Comparison of ENCODE assay signal across 23 cellular contexts in genomic region chr14:93799617-93800016, GRCh38. TPM values are rescaled to one million over a fixed set of nuclear protein-coding genes. Genes with fewer than 3 reads are reported as not detected.
DNase-seq lines count a peak whose midpoint lies in the region; FAIRE-seq and TF ChIP-seq lines count a peak whose summit lies in the region.
"Had no signal": no experiment of that assay in that cellular context is flagged by ENCODE, and none has a peak within 500 bp of the region (broad histone marks: within the 10 kb centered on the region; RNA-seq: fewer than 3 reads in every experiment).

No MANE protein-coding gene starts in this region.

- no peaks in the 10 kb centered on the region for H3K9me3 ChIP-seq in H1 (ENCODE audit: insufficient read depth in 2 of 2, low read depth in 1 of 2, low read length in 1 of 2)
- H3K9me3 ChIP-seq in muscle layer of colon (ENCODE audit: low read length) = no peaks in the 10 kb centered on the region
- no peaks in the 10 kb centered on the region for H3K9me3 ChIP-seq in stomach
- no peaks in the 10 kb centered on the region for H3K9me3 ChIP-seq in vagina
- H3K9me3 ChIP-seq: A549, MG63, SJCRH30 had no signal

- TF ChIP-seq POLR2A in H1 (IDR thresholded peaks at IDR 0.05; ENCODE audit: control extremely low read depth in 1 of 2, low read depth in 2 of 2, low read length in 2 of 2) = no peak
- no peak for TF ChIP-seq POLR2A in stomach (IDR thresholded peaks at IDR 0.05)
- no peak for TF ChIP-seq POLR2A in vagina (IDR thresholded peaks at IDR 0.05)

- H3K9me3 Mint-ChIP-seq in activated CD4-positive, alpha-beta memory T cell treated with anti-CD3 and anti-CD28 coated beads, Interleukin-2, amount 10 ng/mL, durations not matched to agents 7 days and 5 days = no peaks in the 10 kb centered on the region
- no peaks in the 10 kb centered on the region for H3K9me3 Mint-ChIP-seq in activated CD4-positive, alpha-beta T cell treated with anti-CD3 and anti-CD28 coated beads, Interleukin-2, amount 10 ng/mL, durations not matched to agents 7 days and 5 days
- H3K9me3 Mint-ChIP-seq: CD8-positive, alpha-beta memory T cell had no signal

- H3K9ac ChIP-seq in H1 (replicated peaks in 1 of 4; ENCODE audit: extremely low read depth in 1 of 4, low read depth in 3 of 4, low read length in 3 of 4) (no peak overlapping the region), muscle layer of colon (ENCODE audit: low read length) (no peak overlapping the region)

- 0 out of 2 replicates have a peak overlapping the region, but pooled peaks have one; percentile 17 for H2AFZ ChIP-seq in H1 (ENCODE audit: low read length)
- H2AFZ ChIP-seq: PC-9 had no signal

- H3K27ac ChIP-seq in H1 (ENCODE audit: low read depth, low read length) (no peak overlapping the region), muscle layer of colon (ENCODE audit: low read depth, low read length) (peak overlapping the region; percentile 57), stomach (peak overlapping the region in 4 of 5 donors; percentile 50 to 75 (median 58)), vagina (peak overlapping the region; percentile 53)
- H3K27ac ChIP-seq: A549, PC-9, SJCRH30 had no signal

- H4K5ac ChIP-seq in H1 (ENCODE audit: insufficient read length, low read depth, low read length) = no peak overlapping the region

- no peak overlapping the region for H2BK15ac ChIP-seq in H1 (ENCODE audit: low read length)

- no peaks in the 10 kb centered on the region for H3K79me2 ChIP-seq in H1 (ENCODE audit: control insufficient read depth in 1 of 2, insufficient read depth in 2 of 2, low read length in 2 of 2)

- FAIRE-seq in H1 (lab: Jason Lieb, UNC) = no peak
- FAIRE-seq: A549, GM12891 had no signal

- DNase-seq in H1 (ENCODE audit: low read depth in 1 of 2, low spot score in 2 of 2) = no peak
- DNase-seq in stomach = no peak
- no peak for DNase-seq in vagina (ENCODE audit: extremely low spot score in 2 of 2)
- no peak for DNase-seq in C1 segment of cervical spinal cord (lab: John Stamatoyannopoulos, UW)
- DNase-seq in activated CD4-positive, alpha-beta memory T cell treated with anti-CD3 and anti-CD28 coated beads, Interleukin-2, amount 10 ng/mL, durations not matched to agents 7 days and 5 days = no peak
- no peak for DNase-seq in activated CD4-positive, alpha-beta T cell treated with anti-CD3 and anti-CD28 coated beads, Interleukin-2, amount 10 ng/mL, durations not matched to agents 7 days and 5 days
- DNase-seq: Calu3; CD8-positive, alpha-beta memory T cell; DMS79 treated with DMSO at 0.1 percent for 48 hours; GF-D8; H7; IMR-90; KG1; MG63; NCI-H1105 treated with DMSO at 0.1 percent for 48 hours; NCI-H2029 treated with DMSO at 0.1 percent for 48 hours; NCI-H526 treated with DMSO at 0.1 percent for 48 hours; PC-9; SJCRH30 had no signal

- H3K4me3 ChIP-seq in H1 (ENCODE audit: extremely low read depth in 1 of 4, insufficient read depth in 2 of 4, low read depth in 3 of 4, low read length in 4 of 4) = no peak overlapping the region
- no peak overlapping the region for H3K4me3 ChIP-seq in muscle layer of colon (ENCODE audit: low read depth in 1 of 2, low read length in 2 of 2)
- no peak overlapping the region for H3K4me3 ChIP-seq in stomach
- H3K4me3 ChIP-seq in vagina = no peak overlapping the region
- H3K4me3 ChIP-seq: A549, MG63, PC-9, SJCRH30 had no signal

- H4K91ac ChIP-seq in H1 (replicated peaks; ENCODE audit: insufficient read length, low read length) = no peak overlapping the region

- H4K8ac ChIP-seq in H1 (ENCODE audit: extremely low read depth, insufficient read depth, low read length) = no peak overlapping the region

- TF ChIP-seq RAD21 in H1 (IDR thresholded peaks at IDR 0.05 in 1 of 2, conservative IDR thresholded peaks at IDR 0.05 in 1 of 2; ENCODE audit: low read depth in 2 of 2, low read length in 2 of 2) = no peak

- no peak overlapping the region for H2BK12ac ChIP-seq in H1 (ENCODE audit: low read depth, low read length)

- H4K20me1 ChIP-seq in H1 (replicated peaks in 1 of 2; ENCODE audit: control insufficient read depth in 1 of 2, insufficient read depth in 2 of 2, low read length in 2 of 2) = no peaks in the 10 kb centered on the region

- no peak overlapping the region for H2BK20ac ChIP-seq in H1 (ENCODE audit: low read length)

- no peaks in the 10 kb centered on the region for H3K79me1 ChIP-seq in H1 (ENCODE audit: low read depth, low read length)

- H3K14ac ChIP-seq in H1 (ENCODE audit: insufficient read length) = no peak overlapping the region

- H3K4me3 Mint-ChIP-seq in activated CD4-positive, alpha-beta memory T cell treated with anti-CD3 and anti-CD28 coated beads, Interleukin-2, amount 10 ng/mL, durations not matched to agents 7 days and 5 days = no peak overlapping the region
- no peak overlapping the region for H3K4me3 Mint-ChIP-seq in activated CD4-positive, alpha-beta T cell treated with anti-CD3 and anti-CD28 coated beads, Interleukin-2, amount 10 ng/mL, durations not matched to agents 7 days and 5 days
- H3K4me3 Mint-ChIP-seq: CD14-positive monocyte; CD8-positive, alpha-beta memory T cell had no signal

- no peaks in the 10 kb centered on the region for H3K23me2 ChIP-seq in H1 (ENCODE audit: low read depth, low read length)

- no peak for TF ChIP-seq CTCF in H1 (IDR thresholded peaks at IDR 0.05; ENCODE audit: control extremely low read depth in 1 of 3, insufficient read depth in 1 of 3, low read depth in 1 of 3, low read length in 3 of 3)
- no peak for TF ChIP-seq CTCF in stomach (IDR thresholded peaks at IDR 0.05)
- no peak for TF ChIP-seq CTCF in vagina (IDR thresholded peaks at IDR 0.05)

- peaks cover 12% of the 10 kb centered on the region for H3K27me3 Mint-ChIP-seq in activated CD4-positive, alpha-beta memory T cell treated with anti-CD3 and anti-CD28 coated beads, Interleukin-2, amount 10 ng/mL, durations not matched to agents 7 days and 5 days
- H3K27me3 Mint-ChIP-seq in activated CD4-positive, alpha-beta T cell treated with anti-CD3 and anti-CD28 coated beads, Interleukin-2, amount 10 ng/mL, durations not matched to agents 7 days and 5 days = no peaks in the 10 kb centered on the region

- no peak overlapping the region for H3K56ac ChIP-seq in H1 (replicated peaks; ENCODE audit: insufficient read length, low read depth, low read length)

- H3K36me3 Mint-ChIP-seq in activated CD4-positive, alpha-beta memory T cell treated with anti-CD3 and anti-CD28 coated beads, Interleukin-2, amount 10 ng/mL, durations not matched to agents 7 days and 5 days (ENCODE audit: low read depth) = no peaks in the 10 kb centered on the region
- H3K36me3 Mint-ChIP-seq in activated CD4-positive, alpha-beta T cell treated with anti-CD3 and anti-CD28 coated beads, Interleukin-2, amount 10 ng/mL, durations not matched to agents 7 days and 5 days (ENCODE audit: low read depth) = no peaks in the 10 kb centered on the region
- H3K36me3 Mint-ChIP-seq: CD14-positive monocyte; CD8-positive, alpha-beta memory T cell had no signal

- H3K18ac ChIP-seq in H1 (ENCODE audit: extremely low read depth, low read length) = no peak overlapping the region

- H3K27ac Mint-ChIP-seq in activated CD4-positive, alpha-beta memory T cell treated with anti-CD3 and anti-CD28 coated beads, Interleukin-2, amount 10 ng/mL, durations not matched to agents 7 days and 5 days = no peak overlapping the region
- H3K27ac Mint-ChIP-seq in activated CD4-positive, alpha-beta T cell treated with anti-CD3 and anti-CD28 coated beads, Interleukin-2, amount 10 ng/mL, durations not matched to agents 7 days and 5 days = no peak overlapping the region
- H3K27ac Mint-ChIP-seq: CD14-positive monocyte; CD8-positive, alpha-beta memory T cell had no signal

- no peaks in the 10 kb centered on the region for H3K4me1 Mint-ChIP-seq in activated CD4-positive, alpha-beta memory T cell treated with anti-CD3 and anti-CD28 coated beads, Interleukin-2, amount 10 ng/mL, durations not matched to agents 7 days and 5 days
- H3K4me1 Mint-ChIP-seq in activated CD4-positive, alpha-beta T cell treated with anti-CD3 and anti-CD28 coated beads, Interleukin-2, amount 10 ng/mL, durations not matched to agents 7 days and 5 days = no peaks in the 10 kb centered on the region
- H3K4me1 Mint-ChIP-seq: CD14-positive monocyte; CD8-positive, alpha-beta memory T cell had no signal

- POLR2A ChIA-PET in H1 (lab: Charles Lee; ENCODE audit: partially characterized antibody) = interaction anchor here (0.6 to 1.2 kb wide), 2 partner anchors 10 to 94 kb away, joined by 3 to 4 read pairs; no protein-coding TSS in a partner anchor
- POLR2A ChIA-PET in activated CD4-positive, alpha-beta memory T cell treated with anti-CD3 and anti-CD28 coated beads, Interleukin-2, amount 10 ng/mL, durations not matched to agents 7 days and 5 days (lab: Charles Lee) = no interaction called here
- POLR2A ChIA-PET in activated CD4-positive, alpha-beta T cell treated with anti-CD3 and anti-CD28 coated beads, Interleukin-2, amount 10 ng/mL, durations not matched to agents 7 days and 5 days (lab: Charles Lee) = no interaction called here

- intact Hi-C loops in stomach (cut with DNase I; ENCODE audit: low total_unique reads) = loop anchor here (10.0 kb wide), 1 partner anchor 135 kb away; no protein-coding TSS in a partner anchor
- intact Hi-C loops in vagina (cut with DNase I) = loop anchor here (10.0 kb wide), 1 partner anchor 105 kb away; no protein-coding TSS in a partner anchor

- H3K4me1 ChIP-seq in H1 (replicated peaks in 1 of 4; ENCODE audit: control insufficient read depth in 3 of 4, insufficient read depth in 4 of 4, low read length in 3 of 4) = no peaks in the 10 kb centered on the region; a peak in 1 of 7 replicates
- peaks cover 55% of the 10 kb centered on the region for H3K4me1 ChIP-seq in muscle layer of colon (ENCODE audit: insufficient read depth, low read length)
- H3K4me1 ChIP-seq in stomach = peaks cover 0 to 8% (median 3%) of the 10 kb centered on the region in 4 donors
- H3K4me1 ChIP-seq in vagina = peaks cover 31% of the 10 kb centered on the region
- H3K4me1 ChIP-seq: A549, SJCRH30 had no signal

- no peak overlapping the region for H2AK5ac ChIP-seq in H1 (ENCODE audit: low read depth, low read length)

- no peak overlapping the region for H3K4ac ChIP-seq in H1 (replicated peaks; ENCODE audit: insufficient read length, low read depth, low read length)

- no peak for TF ChIP-seq EP300 in H1 (IDR thresholded peaks at IDR 0.05; ENCODE audit: borderline replicate concordance in 1 of 2, low read depth in 2 of 2, low read length in 2 of 2)
- no peak for TF ChIP-seq EP300 in stomach (IDR thresholded peaks at IDR 0.05)

- H3K23ac ChIP-seq in H1 (ENCODE audit: insufficient read length) = no peak overlapping the region

- no peaks in the 10 kb centered on the region for H3K36me3 ChIP-seq in H1 (ENCODE audit: control insufficient read depth in 2 of 4, insufficient read depth in 4 of 4, low read length in 3 of 4)
- H3K36me3 ChIP-seq in muscle layer of colon (ENCODE audit: insufficient read depth, low read length) = no peaks in the 10 kb centered on the region
- no peaks in the 10 kb centered on the region for H3K36me3 ChIP-seq in stomach
- no peaks in the 10 kb centered on the region for H3K36me3 ChIP-seq in vagina
- H3K36me3 ChIP-seq: MG63, SJCRH30 had no signal

- H2BK120ac ChIP-seq in H1 (replicated peaks; ENCODE audit: low read depth, low read length) = no peak overlapping the region

- H2BK5ac ChIP-seq in H1 (ENCODE audit: low read depth, low read length) = no peak overlapping the region

- 95% methylated on average over 4 of the region's 4 CpGs; no CpG with 5 or more reads in 1 of the 2 experiments for WGBS in H1 (ENCODE audit: extremely low coverage in 1 of 2, insufficient coverage in 1 of 2, insufficient read length in 1 of 2, insufficient replicate concordance in 2 of 2, low coverage in 1 of 2, low lambda C conversion rate in 2 of 2, missing lambda C conversion rate in 1 of 2), 2 experiments
- WGBS in stomach, 5 donors = 49 to 65% (median 61%) methylated on average over 4 of the region's 4 CpGs

- no peak overlapping the region for H3K4me2 ChIP-seq in H1 (ENCODE audit: insufficient read depth in 1 of 2, low read depth in 2 of 2, low read length in 2 of 2)
- H3K4me2 ChIP-seq: A549, PC-9 had no signal

- no peaks in the 10 kb centered on the region; a peak in 1 of 7 replicates for H3K27me3 ChIP-seq in H1 (replicated peaks in 1 of 4; ENCODE audit: control insufficient read depth in 3 of 4, extremely low read depth in 1 of 4, insufficient read depth in 3 of 4, low read length in 3 of 4)
- no peaks in the 10 kb centered on the region for H3K27me3 ChIP-seq in muscle layer of colon (ENCODE audit: control insufficient read depth in 1 of 2, insufficient read depth in 2 of 2, low read length in 2 of 2)
- H3K27me3 ChIP-seq in stomach = peaks cover 0 to 4% (median 0%) of the 10 kb centered on the region in 3 donors
- no peaks in the 10 kb centered on the region for H3K27me3 ChIP-seq in vagina
- H3K27me3 ChIP-seq: MG63, SJCRH30 had no signal

- CTCF ChIA-PET in H1 (lab: Charles Lee; ENCODE audit: partially characterized antibody) = interaction anchor here (1.2 to 5.8 kb wide), 2 partner anchors 8 to 93 kb away, joined by 3 to 57 read pairs; no protein-coding TSS in a partner anchor
- CTCF ChIA-PET in activated CD4-positive, alpha-beta memory T cell treated with anti-CD3 and anti-CD28 coated beads, Interleukin-2, amount 10 ng/mL, durations not matched to agents 7 days and 5 days (lab: Charles Lee) = no interaction called here
- CTCF ChIA-PET in activated CD4-positive, alpha-beta T cell treated with anti-CD3 and anti-CD28 coated beads, Interleukin-2, amount 10 ng/mL, durations not matched to agents 7 days and 5 days (lab: Charles Lee) = no interaction called here

RNA-seq across cellular contexts. Expression of gene PRIMA1, which starts 11.3 kb away (rescaled TPM):
- total RNA-seq in H1 (2021; fragmentation: NEBNext Ultra II Directional; extraction: Animal tissue kit (Norgen Biotek cat#: 25700)) = 3.9 and 4.5 TPM in 2 replicates
- 2.8 and 3.6 TPM in 2 replicates for polyA plus RNA-seq in H1 (2011; rRNA removed)
- 1.8 TPM for polyA plus RNA-seq in H1 (2011; cell fraction: cytosol; rRNA removed)
- 3.3 TPM for polyA plus RNA-seq in H1 (2011; cell fraction: nucleus; rRNA removed)
- 3.0 to 4.3 TPM (median 3.6 TPM) in 4 replicates for polyA plus RNA-seq in H1 (2012, experiment 1 of 2)
- polyA plus RNA-seq in H1 (2012, experiment 2 of 2) = 3.8 TPM
- polyA plus RNA-seq in H1 (2013, experiment 1 of 2) = 3.2 TPM
- polyA plus RNA-seq in H1 (2013, experiment 2 of 2) = 3.4 TPM
- polyA minus RNA-seq in H1 (2011; rRNA and poly(A)+ RNA removed) = 1.8 and 2.8 TPM in 2 replicates
- 2.3 TPM for polyA minus RNA-seq in H1 (2011; cell fraction: cytosol; rRNA and poly(A)+ RNA removed)
- 2.1 TPM for polyA minus RNA-seq in H1 (2011; cell fraction: nucleus; rRNA and poly(A)+ RNA removed)
- 1 to 10 TPM; 1.2 to 9.8 (median 4.8) TPM for total RNA-seq in stomach
- polyA plus RNA-seq in stomach = 1 to 10 TPM; 3.8 to 9.9 (median 5.0) TPM
- total RNA-seq in vagina = 6.1 TPM
- total RNA-seq in activated CD4-positive, alpha-beta memory T cell treated with anti-CD3 and anti-CD28 coated beads, Interleukin-2, amount 10 ng/mL, durations not matched to agents 7 days and 5 days = not detected
- total RNA-seq in activated CD4-positive, alpha-beta T cell treated with anti-CD3 and anti-CD28 coated beads, Interleukin-2, amount 10 ng/mL, durations not matched to agents 7 days and 5 days = not detected
- total RNA-seq: Calu3; CD8-positive, alpha-beta memory T cell; IMR-90; PC-9; SJCRH30 had no signal
- polyA plus RNA-seq: CD14-positive monocyte; CD8-positive, alpha-beta memory T cell; IMR-90 had no signal
